Comparison of ENCODE assay signal across 1 cellular context in genomic region chr4:80112236-80112635, GRCh38.
TF ChIP-seq lines count a peak whose summit lies in the region.

No MANE protein-coding gene starts in this region.

TF ChIP-seq in K562, 482 proteins besides CTCF, POLR2A, EP300 and RAD21 (continued from another document):
- TF ChIP-seq BRF2 (IDR thresholded peaks at IDR 0.05; ENCODE audit: borderline replicate concordance, insufficient read depth, insufficient read length) (no peak), MCM5 (IDR thresholded peaks at IDR 0.05; ENCODE audit: low read depth) (no peak), KDM2B (CRISPR knock-in tag; IDR thresholded peaks at IDR 0.05) (no peak), TBL1XR1 (IDR thresholded peaks at IDR 0.05; ENCODE audit: low read length in 2 of 2) (no peak), PML (IDR thresholded peaks at IDR 0.05; ENCODE audit: low read length) (no peak), HEY1 (CRISPR knock-in tag; IDR thresholded peaks at IDR 0.05; ENCODE audit: borderline replicate concordance) (no peak)
